8 cellular contexts compared by ENCODE assay signal in the genomic region with DNA sequence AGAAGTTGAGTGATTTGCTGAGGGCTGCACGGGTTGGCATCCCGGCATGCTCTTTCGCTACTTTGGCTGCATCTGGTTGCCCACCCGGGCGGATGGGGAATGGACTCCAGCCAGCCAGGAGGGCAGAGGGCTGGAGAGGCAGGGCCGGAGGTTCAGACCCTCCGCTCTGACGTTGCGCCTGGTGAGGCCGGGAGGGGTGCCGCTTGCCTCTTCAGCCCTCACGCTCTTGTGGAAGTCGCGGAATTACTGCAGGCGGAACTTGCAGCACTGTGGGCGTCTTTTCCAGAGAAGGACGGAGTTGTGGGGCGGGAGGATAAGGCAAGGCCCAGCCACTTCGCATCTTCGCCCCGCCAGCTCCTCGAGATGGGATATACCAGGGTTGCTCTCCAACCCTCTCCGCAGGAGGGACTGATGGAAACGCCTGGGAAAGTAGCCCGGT. TPM values are rescaled to one million over a fixed set of nuclear protein-coding genes. Genes with fewer than 3 reads are reported as not detected.
DNase-seq lines count a peak whose midpoint lies in the region; ATAC-seq, FAIRE-seq and TF ChIP-seq lines count a peak whose summit lies in the region.

No MANE protein-coding gene starts in this region.

- TF ChIP-seq POLR2A in IMR-90 (IDR thresholded peaks at IDR 0.05; ENCODE audit: low read depth, low read length) (no peak), body of pancreas (IDR thresholded peaks at IDR 0.05) (no peak), GM12891 (IDR thresholded peaks at IDR 0.05; ENCODE audit: low read depth, low read length) (no peak)

- intact Hi-C loops in A673 (cut with micrococcal nuclease; ENCODE audit: unreplicated experiment): no loop called here
- intact Hi-C loops in IMR-90 (cut with micrococcal nuclease): loop anchor here (10.0 kb wide), 1 partner anchor 124 kb away; the partner anchor contains the start of gene PTK6
- intact Hi-C loops in body of pancreas (cut with DNase I): loop anchor here (10.0 kb wide), 1 partner anchor 76 kb away; the partner anchor contains the start of genes LIME1 and SLC2A4RG

- in situ Hi-C loops in IMR-90 (cut with MboI; ENCODE audit: low sequenced_read_pairs): no loop called here

- H3K27ac ChIP-seq in A673 (ENCODE audit: low read depth, low read length, poor library complexity, severe bottlenecking) (peak overlapping the region; percentile 87), IMR-90 (ENCODE audit: insufficient read depth, low read length) (peak overlapping the region; percentile 81), body of pancreas (peak overlapping the region; percentile 65 to 86 (median 75)), thymus (ENCODE audit: low read depth) (peak overlapping the region; percentile 84)

- peak overlapping the region; percentile 81 for H3K4me2 ChIP-seq in IMR-90 (ENCODE audit: low read depth, low read length)

- H3K79me1 ChIP-seq in IMR-90 (ENCODE audit: low read depth in 1 of 2, low read length in 2 of 2): peaks cover 15 to 41% of the 10 kb centered on the region in 2 experiments

- H4K91ac ChIP-seq in IMR-90 (ENCODE audit: insufficient read depth, low read depth, low read length): peak overlapping the region; percentile 13

- 0% methylated on average over 8 of the region's 25 CpGs; no CpG with 5 or more reads in 1 of the 2 experiments for WGBS in IMR-90 (ENCODE audit: extremely low coverage in 2 of 2, insufficient read length in 1 of 2), 2 experiments
- WGBS in body of pancreas, 2 donors: 0 to 2% methylated on average over 16 to 25 of the region's 25 CpGs
- WGBS in thymus: 5% methylated on average over 25 of the region's 25 CpGs

- H4K20me1 ChIP-seq in IMR-90 (ENCODE audit: insufficient read depth, low read length): peaks cover 3% of the 10 kb centered on the region; the same call in 1 of the 2 replicates

- H3K18ac ChIP-seq in IMR-90 (ENCODE audit: low read depth, low read length): no peak overlapping the region

- TF ChIP-seq CTCF in A673 (conservative IDR thresholded peaks at IDR 0.05; ENCODE audit: low read depth, low read length): no peak
- no peak for TF ChIP-seq CTCF in IMR-90 (conservative IDR thresholded peaks at IDR 0.05; ENCODE audit: low read depth, low read length)
- TF ChIP-seq CTCF in body of pancreas (IDR thresholded peaks at IDR 0.05): no peak

- H4K8ac ChIP-seq in IMR-90 (ENCODE audit: low read depth in 2 of 2, low read length in 2 of 2): peak overlapping the region; percentile 64 to 78

- H3K23ac ChIP-seq in IMR-90 (ENCODE audit: low read depth, low read length): peak overlapping the region; percentile 91

- peak overlapping the region; percentile 83 for H2AK5ac ChIP-seq in IMR-90 (ENCODE audit: low read depth, low read length)

- peak overlapping the region; percentile 61 for H3K4ac ChIP-seq in IMR-90 (ENCODE audit: low read depth, low read length)

- peaks cover 23% of the 10 kb centered on the region for H3K4me1 ChIP-seq in A673 (ENCODE audit: insufficient read depth, low read length, poor library complexity, severe bottlenecking)
- peaks cover 13% of the 10 kb centered on the region for H3K4me1 ChIP-seq in IMR-90 (ENCODE audit: control insufficient read depth, insufficient read depth, low read length)
- peaks cover 27% of the 10 kb centered on the region for H3K4me1 ChIP-seq in body of pancreas
- H3K4me1 ChIP-seq in thymus (ENCODE audit: control insufficient read depth, insufficient read depth, low read length): peaks cover 28% of the 10 kb centered on the region

- CTCF ChIA-PET in A673 (lab: Charles Lee) (no interaction called here), IMR-90 (lab: Yijun Ruan, JAX) (no interaction called here)

- no peak overlapping the region for H2BK120ac ChIP-seq in IMR-90 (ENCODE audit: low read depth, low read length)

- 0 out of 2 replicates have a peak, but pooled peaks cover 12% of the 10 kb centered on the region for H3K9me1 ChIP-seq in IMR-90 (ENCODE audit: insufficient read depth, low read length)

- peak overlapping the region; percentile 38 for H2BK5ac ChIP-seq in IMR-90 (ENCODE audit: low read depth, low read length, poor library complexity, severe bottlenecking)

- POLR2A ChIA-PET in A673 (lab: Charles Lee; ENCODE audit: low non-redundant PET) (interaction anchor here (0.7 kb wide), 1 partner anchor 116 kb away, joined by 3 read pairs; no protein-coding TSS in a partner anchor), IMR-90 (lab: Charles Lee; ENCODE audit: unreplicated experiment) (interaction anchor here (0.6 to 0.7 kb wide), 2 partner anchors 85 to 298 kb away, joined by 3 read pairs; partner anchors contain the start of gene UCKL1)

- no peaks in the 10 kb centered on the region for H3K27me3 ChIP-seq in A673 (replicated peaks; ENCODE audit: insufficient read depth, low read depth, low read length, poor library complexity)
- no peaks in the 10 kb centered on the region for H3K27me3 ChIP-seq in IMR-90 (ENCODE audit: control insufficient read depth, insufficient read depth, low read length)
- no peaks in the 10 kb centered on the region for H3K27me3 ChIP-seq in body of pancreas
- no peaks in the 10 kb centered on the region for H3K27me3 ChIP-seq in thymus (ENCODE audit: control insufficient read depth, insufficient read depth)

- H3K4me3 ChIP-seq in A673 (ENCODE audit: low read depth, low read length, poor library complexity, severe bottlenecking) (peak overlapping the region; percentile 73), IMR-90 (ENCODE audit: insufficient read depth, low read depth, low read length) (peak overlapping the region; percentile 85), body of pancreas (peak overlapping the region; percentile 39 to 70), thymus (ENCODE audit: low read length) (peak overlapping the region; percentile 88)

- peak overlapping the region; percentile 42; the same call in 1 of the 2 replicates for H3K56ac ChIP-seq in IMR-90 (ENCODE audit: extremely low read depth, insufficient read depth, low read length)

- peak overlapping the region; percentile 98 for H2AFZ ChIP-seq in IMR-90 (replicated peaks; ENCODE audit: low read length, poor library complexity)

- BruUV-seq in A673 (replicated peaks; lab: Mats Ljungman, UMichigan): no TSS peak
- BruUV-seq in IMR-90 (replicated peaks; lab: Mats Ljungman, UMichigan): TSS peak; percentile 40

- DNase-seq in A673 (ENCODE audit: low spot score) (peak; percentile 40), GM19239 (ENCODE audit: insufficient read length, low spot score) (peak; percentile 61), IMR-90 (peak; percentile 40), body of pancreas (peak in 2 of 4 donors; percentile 24 to 34), left lobe of liver (ENCODE audit: low spot score) (no peak), GM12891 (ENCODE audit: insufficient read length, low spot score) (no peak), epidermal melanocyte (ENCODE audit: insufficient read length, low spot score) (no peak)

- ATAC-seq in IMR-90 (ENCODE audit: low read depth) (peak; percentile 48), body of pancreas (no peak), left lobe of liver (peak; percentile 26)

- FAIRE-seq in GM19239 (lab: Jason Lieb, UNC) (no peak), GM12891 (lab: Jason Lieb, UNC) (no peak)

- peak overlapping the region; percentile 88 for H2AK9ac ChIP-seq in IMR-90 (replicated peaks; ENCODE audit: low read depth, low read length, poor library complexity)

- H3K36me3 ChIP-seq in A673 (ENCODE audit: insufficient read depth, low read length, poor library complexity, severe bottlenecking): peaks cover 5% of the 10 kb centered on the region
- H3K36me3 ChIP-seq in IMR-90 (ENCODE audit: control insufficient read depth, insufficient read depth, low read length): peaks cover 23% of the 10 kb centered on the region; the same call in 1 of the 2 replicates
- peaks cover 0 to 1% of the 10 kb centered on the region in 2 donors for H3K36me3 ChIP-seq in body of pancreas (replicated peaks in 1 of 2; ENCODE audit: insufficient read depth in 1 of 2, low read depth in 2 of 2)
- H3K36me3 ChIP-seq in thymus (ENCODE audit: control insufficient read depth, insufficient read depth): peaks cover 33% of the 10 kb centered on the region

- H2BK15ac ChIP-seq in IMR-90 (ENCODE audit: low read depth, low read length): no peak overlapping the region

- H3K9me3 ChIP-seq in A673 (ENCODE audit: low read depth, low read length, poor library complexity, severe bottlenecking) (no peaks in the 10 kb centered on the region), IMR-90 (ENCODE audit: control insufficient read depth, insufficient read depth, low read length) (no peaks in the 10 kb centered on the region), body of pancreas (no peaks in the 10 kb centered on the region), thymus (ENCODE audit: control insufficient read depth) (no peaks in the 10 kb centered on the region)

- H4K5ac ChIP-seq in IMR-90 (ENCODE audit: low read depth, low read length): peak overlapping the region; percentile 48

- H3K14ac ChIP-seq in IMR-90 (replicated peaks; ENCODE audit: low read depth, low read length): peak overlapping the region; percentile 65

- 0 out of 2 replicates have a peak, but pooled peaks have one; percentile 3 for TF ChIP-seq RAD21 in IMR-90 (IDR thresholded peaks at IDR 0.05; ENCODE audit: low read length)

- H2BK20ac ChIP-seq in IMR-90 (ENCODE audit: low read depth, low read length): no peak overlapping the region

- dilution Hi-C loops in IMR-90 (cut with HindIII; ENCODE audit: low sequenced_read_pairs, unreplicated experiment): no loop called here

- peak overlapping the region; percentile 85 for H3K9ac ChIP-seq in IMR-90 (ENCODE audit: low read depth, low read length)

RNA-seq across cellular contexts. Expression of gene RTEL1, which starts 0.7 kb away (rescaled TPM):
- total RNA-seq in A673 (2021) (45.6 and 47.8 TPM in 2 replicates), IMR-90 (2012; rRNA removed) (9.4 and 14.7 TPM in 2 replicates), body of pancreas (10 to 100 TPM in 1 of 2 donors, 1 to 10 TPM in 1; 7.3 to 50.4 TPM), left lobe of liver (13.8 TPM)
- polyA plus RNA-seq in IMR-90 (2012; rRNA removed) (18.8 and 22.5 TPM in 2 replicates), thymus (18.8 TPM)
- polyA plus RNA-seq in IMR-90 (2012; cell fraction: cytosol; rRNA removed): 7.5 and 18.1 TPM in 2 replicates
- 121 and 228 TPM in 2 replicates for polyA plus RNA-seq in IMR-90 (2012; cell fraction: nucleus; rRNA removed; ENCODE audit: low replicate concordance)
- 8.8 TPM for polyA plus RNA-seq in GM12891 (2012; ENCODE audit: low read depth, missing spikeins)

RNA-seq across cellular contexts. Expression of gene STMN3, which starts 5.5 kb away (rescaled TPM):
- total RNA-seq in A673 (2021): 115 and 128 TPM in 2 replicates
- total RNA-seq in IMR-90 (2012; rRNA removed): 20.3 and 21.1 TPM in 2 replicates
- 62.3 and 67.4 TPM in 2 replicates for polyA plus RNA-seq in IMR-90 (2012; rRNA removed)
- polyA plus RNA-seq in IMR-90 (2012; cell fraction: cytosol; rRNA removed): 33.4 and 56.7 TPM in 2 replicates
- polyA plus RNA-seq in IMR-90 (2012; cell fraction: nucleus; rRNA removed; ENCODE audit: low replicate concordance): 57.3 and 74.5 TPM in 2 replicates
- total RNA-seq in body of pancreas: 1 to 10 TPM; 5.6 to 7.8 TPM
- total RNA-seq in left lobe of liver: 1.5 TPM
- polyA plus RNA-seq in thymus: 77.9 TPM
- polyA plus RNA-seq in GM12891 (2012; ENCODE audit: low read depth, missing spikeins): 1.7 TPM

RNA-seq across cellular contexts. Expression of gene GMEB2, which starts 31.9 kb away (rescaled TPM):
- total RNA-seq in A673 (2021): 12.8 and 14.2 TPM in 2 replicates
- total RNA-seq in IMR-90 (2012; rRNA removed): 5.0 and 5.3 TPM in 2 replicates
- polyA plus RNA-seq in IMR-90 (2012; rRNA removed): 10.0 and 10.6 TPM in 2 replicates
- 7.2 and 11.4 TPM in 2 replicates for polyA plus RNA-seq in IMR-90 (2012; cell fraction: cytosol; rRNA removed)
- polyA plus RNA-seq in IMR-90 (2012; cell fraction: nucleus; rRNA removed; ENCODE audit: low replicate concordance): 17.0 and 27.6 TPM in 2 replicates
- total RNA-seq in body of pancreas: 1 to 10 TPM; 8.9 to 9.9 TPM
- 4.5 TPM for total RNA-seq in left lobe of liver
- 16.3 TPM for polyA plus RNA-seq in thymus
- 7.4 TPM for polyA plus RNA-seq in GM12891 (2012; ENCODE audit: low read depth, missing spikeins)

RNA-seq across cellular contexts. Expression of gene TNFRSF6B, which starts 37.7 kb away (rescaled TPM):
- total RNA-seq in A673 (2021) (not detected in 2 replicates), IMR-90 (2012; rRNA removed) (1.1 and 1.3 TPM in 2 replicates), body of pancreas (10 to 100 TPM in 1 of 2 donors, 1 to 10 TPM in 1; 9.9 to 13.8 TPM), left lobe of liver (0.40 TPM)
- polyA plus RNA-seq in IMR-90 (2012; rRNA removed) (11.0 and 12.0 TPM in 2 replicates), thymus (34.7 TPM)
- polyA plus RNA-seq in IMR-90 (2012; cell fraction: cytosol; rRNA removed): 3.7 and 18.0 TPM in 2 replicates
- polyA plus RNA-seq in IMR-90 (2012; cell fraction: nucleus; rRNA removed; ENCODE audit: low replicate concordance): 22.6 and 133 TPM in 2 replicates
- polyA plus RNA-seq in GM12891 (2012; ENCODE audit: low read depth, missing spikeins): 0.51 TPM

RNA-seq across cellular contexts. Expression of gene ARFRP1, which starts 49.0 kb away (rescaled TPM):
- total RNA-seq in A673 (2021) (38.9 and 41.1 TPM in 2 replicates), IMR-90 (2012; rRNA removed) (25.3 and 29.2 TPM in 2 replicates), body of pancreas (10 to 100 TPM; 22.6 to 23.4 TPM), left lobe of liver (23.6 TPM)
- polyA plus RNA-seq in IMR-90 (2012; rRNA removed) (36.3 and 36.6 TPM in 2 replicates), thymus (94.0 TPM)
- 36.7 and 61.6 TPM in 2 replicates for polyA plus RNA-seq in IMR-90 (2012; cell fraction: cytosol; rRNA removed)
- polyA plus RNA-seq in IMR-90 (2012; cell fraction: nucleus; rRNA removed; ENCODE audit: low replicate concordance): 102 and 139 TPM in 2 replicates
- polyA plus RNA-seq in GM12891 (2012; ENCODE audit: low read depth, missing spikeins): 26.5 TPM

Comparison
In these comparisons a context has a peak if more than half of its experiments do, and no peak if none do; other contexts are left out.
1. DNase-seq: peak in A673 (single experiment), GM19239 (single experiment) and IMR-90 (single experiment); none in left lobe of liver (single experiment), GM12891 (single experiment) and epidermal melanocyte (single experiment).
2. Peak in every context shown above with its lines, with median percentiles within 50 percentile points of each other: H3K27ac ChIP-seq and H3K4me3 ChIP-seq.